In the genomic region with DNA sequence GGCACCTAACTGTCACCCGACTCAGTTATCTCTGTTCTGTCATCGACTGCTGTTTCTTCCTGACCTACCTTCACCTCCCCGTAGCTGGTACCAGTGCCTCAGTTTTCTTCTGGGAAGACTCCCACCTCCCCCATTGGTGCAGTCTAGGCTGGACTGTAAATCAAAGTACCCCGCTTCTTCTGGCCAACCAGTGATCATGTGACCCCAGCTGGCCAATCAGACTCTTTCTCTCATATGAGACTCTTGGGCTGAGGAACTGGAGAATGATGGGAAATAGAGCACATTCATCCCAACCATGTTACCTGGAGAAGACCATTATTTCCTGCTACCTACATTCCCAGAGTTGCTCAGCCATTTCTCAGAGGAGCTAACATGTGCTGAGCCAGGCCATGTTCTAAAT, we compare ENCODE assay signal across 23 cellular contexts. TPM values are rescaled to one million over a fixed set of nuclear protein-coding genes. Genes with fewer than 3 reads are reported as not detected.
DNase-seq lines count a peak whose midpoint lies in the region; ATAC-seq and TF ChIP-seq lines count a peak whose summit lies in the region.
"Had no signal": no experiment of that assay in that cellular context is flagged by ENCODE, and none has a peak within 500 bp of the region (broad histone marks: within the 10 kb centered on the region; RNA-seq: fewer than 3 reads in every experiment).

No MANE protein-coding gene starts in this region.

- no peaks in the 10 kb centered on the region for H3K27me3 ChIP-seq in testis
- H3K27me3 ChIP-seq: BE2C; BLaER1 treated with 17β-estradiol and CSF1 and Interleukin-3, amounts not matched to agents 10 nM and 100 nM had no signal

- no peak for TF ChIP-seq RAD21 in Ishikawa (IDR thresholded peaks at IDR 0.05; ENCODE audit: low read depth)

- no peaks in the 10 kb centered on the region for H3K36me3 ChIP-seq in testis (ENCODE audit: low read depth, missing control alignments)
- H3K36me3 ChIP-seq: BE2C; BLaER1 treated with 17β-estradiol and CSF1 and Interleukin-3, amounts not matched to agents 10 nM and 100 nM had no signal

- H3K27ac ChIP-seq in testis = no peak overlapping the region
- H3K27ac ChIP-seq: A549; BLaER1 treated with 17β-estradiol and CSF1 and Interleukin-3, amounts not matched to agents 10 nM and 100 nM; GM23248 had no signal

- H3K9me3 ChIP-seq in T-helper 17 cell (ENCODE audit: control insufficient read depth, low read length, poor library complexity, severe bottlenecking) = no peaks in the 10 kb centered on the region
- no peaks in the 10 kb centered on the region for H3K9me3 ChIP-seq in testis
- H3K9me3 ChIP-seq: A549; BE2C; BLaER1 treated with 17β-estradiol and CSF1 and Interleukin-3, amounts not matched to agents 10 nM and 100 nM had no signal

- no peak for TF ChIP-seq EP300 in Ishikawa (IDR thresholded peaks at IDR 0.05; ENCODE audit: borderline replicate concordance)

- intact Hi-C loops in testis (cut with DNase I; ENCODE audit: low total_unique reads) = no loop called here

- peaks cover 24% of the 10 kb centered on the region for H3K27me3 Mint-ChIP-seq in T-helper 17 cell
- no peaks in the 10 kb centered on the region for H3K27me3 Mint-ChIP-seq in glutamatergic neuron (ENCODE audit: unreplicated experiment)

- H3K36me3 Mint-ChIP-seq in T-helper 17 cell (ENCODE audit: low read depth) = no peaks in the 10 kb centered on the region
- H3K36me3 Mint-ChIP-seq in glutamatergic neuron (ENCODE audit: unreplicated experiment) = peaks cover 5% of the 10 kb centered on the region
- H3K36me3 Mint-ChIP-seq: CD14-positive monocyte; CD4-positive, alpha-beta memory T cell had no signal

- no peak for DNase-seq in T-helper 17 cell
- no peak for DNase-seq in glutamatergic neuron
- peak; percentile 70 for DNase-seq in testis
- DNase-seq in CD1c-positive myeloid dendritic cell (ENCODE audit: extremely low spot score) = no peak
- DNase-seq: 8988T; ACHN; AML-193; BE2C; Calu3; CD4-positive, alpha-beta memory T cell; COR-L47; DMS53; DMS79 treated with DMSO at 0.1 percent for 48 hours; GF-D8; GM23248; HCEC 1CT had no signal

- WGBS in testis, 2 donors = 75 to 87% methylated on average over 4 of the region's 4 CpGs

- H3K27ac Mint-ChIP-seq in T-helper 17 cell (peak overlapping the region; percentile 48), glutamatergic neuron (ENCODE audit: unreplicated experiment) (no peak overlapping the region)
- H3K27ac Mint-ChIP-seq: CD14-positive monocyte; CD4-positive, alpha-beta memory T cell had no signal

- H3K4me1 Mint-ChIP-seq in T-helper 17 cell (no peaks in the 10 kb centered on the region), glutamatergic neuron (ENCODE audit: low read depth, unreplicated experiment) (no peaks in the 10 kb centered on the region)
- H3K4me1 Mint-ChIP-seq: CD14-positive monocyte; CD4-positive, alpha-beta memory T cell had no signal

- no peak overlapping the region for H3K4me3 ChIP-seq in testis
- H3K4me3 ChIP-seq: A549; BLaER1 treated with 17β-estradiol and CSF1 and Interleukin-3, amounts not matched to agents 10 nM and 100 nM; GM23248 had no signal

- no peaks in the 10 kb centered on the region for H3K4me1 ChIP-seq in testis
- H3K4me1 ChIP-seq: A549; BE2C; BLaER1 treated with 17β-estradiol and CSF1 and Interleukin-3, amounts not matched to agents 10 nM and 100 nM had no signal

- ATAC-seq in T-helper 17 cell = no peak
- ATAC-seq in GM21737 (IDR thresholded peaks at IDR 0.05; ENCODE audit: unreplicated experiment) = no peak
- ATAC-seq in GM21515 (IDR thresholded peaks at IDR 0.05; ENCODE audit: unreplicated experiment) = no peak
- ATAC-seq: A549 had no signal

- no peak overlapping the region for H3K4me3 Mint-ChIP-seq in T-helper 17 cell
- H3K4me3 Mint-ChIP-seq in glutamatergic neuron (ENCODE audit: unreplicated experiment) = peak overlapping the region; percentile 38
- H3K4me3 Mint-ChIP-seq: CD14-positive monocyte; CD4-positive, alpha-beta memory T cell had no signal

- no peak for TF ChIP-seq CTCF in glutamatergic neuron (IDR thresholded peaks at IDR 0.05; ENCODE audit: partially characterized antibody, unreplicated experiment)
- no peak for TF ChIP-seq CTCF in testis (IDR thresholded peaks at IDR 0.05)

- H3K9me3 Mint-ChIP-seq in glutamatergic neuron (ENCODE audit: unreplicated experiment) = no peaks in the 10 kb centered on the region

- no peak for TF ChIP-seq POLR2A in testis (IDR thresholded peaks at IDR 0.05)

TF ChIP-seq in Ishikawa, 13 proteins besides CTCF, POLR2A, EP300 and RAD21:
- TF ChIP-seq, protein P1, sequence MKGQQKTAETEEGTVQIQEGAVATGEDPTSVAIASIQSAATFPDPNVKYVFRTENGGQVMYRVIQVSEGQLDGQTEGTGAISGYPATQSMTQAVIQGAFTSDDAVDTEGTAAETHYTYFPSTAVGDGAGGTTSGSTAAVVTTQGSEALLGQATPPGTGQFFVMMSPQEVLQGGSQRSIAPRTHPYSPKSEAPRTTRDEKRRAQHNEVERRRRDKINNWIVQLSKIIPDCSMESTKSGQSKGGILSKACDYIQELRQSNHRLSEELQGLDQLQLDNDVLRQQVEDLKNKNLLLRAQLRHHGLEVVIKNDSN (IDR thresholded peaks at IDR 0.05) = peak; percentile 61
- no peak for TF ChIP-seq NFIC (IDR thresholded peaks at IDR 0.05)

RNA-seq across cellular contexts. Expression of a gene that starts 20.6 kb away (rescaled TPM):
- total RNA-seq in T-helper 17 cell (10 to 100 TPM; 67.1 to 68.2 TPM), glutamatergic neuron (ENCODE audit: unreplicated experiment) (57.3 TPM), testis (10 to 100 TPM; 51.1 to 51.7 TPM)
- 36.4 TPM for polyA plus RNA-seq in testis (ENCODE audit: insufficient read depth, low read depth, low replicate concordance)

RNA-seq across cellular contexts. Expression of a gene that starts 23.8 kb away (rescaled TPM):
- not detected for total RNA-seq in T-helper 17 cell
- total RNA-seq in glutamatergic neuron (ENCODE audit: unreplicated experiment) = not detected
- 1 to 10 TPM; 6.8 to 7.5 TPM for total RNA-seq in testis
- polyA plus RNA-seq in testis (ENCODE audit: insufficient read depth, low read depth, low replicate concordance) = 24.1 TPM
- total RNA-seq: CD4-positive, alpha-beta memory T cell; Daoy had no signal
- polyA plus RNA-seq: CD14-positive monocyte had no signal
